ENCODE assay signal across 9 cellular contexts in the genomic region with DNA sequence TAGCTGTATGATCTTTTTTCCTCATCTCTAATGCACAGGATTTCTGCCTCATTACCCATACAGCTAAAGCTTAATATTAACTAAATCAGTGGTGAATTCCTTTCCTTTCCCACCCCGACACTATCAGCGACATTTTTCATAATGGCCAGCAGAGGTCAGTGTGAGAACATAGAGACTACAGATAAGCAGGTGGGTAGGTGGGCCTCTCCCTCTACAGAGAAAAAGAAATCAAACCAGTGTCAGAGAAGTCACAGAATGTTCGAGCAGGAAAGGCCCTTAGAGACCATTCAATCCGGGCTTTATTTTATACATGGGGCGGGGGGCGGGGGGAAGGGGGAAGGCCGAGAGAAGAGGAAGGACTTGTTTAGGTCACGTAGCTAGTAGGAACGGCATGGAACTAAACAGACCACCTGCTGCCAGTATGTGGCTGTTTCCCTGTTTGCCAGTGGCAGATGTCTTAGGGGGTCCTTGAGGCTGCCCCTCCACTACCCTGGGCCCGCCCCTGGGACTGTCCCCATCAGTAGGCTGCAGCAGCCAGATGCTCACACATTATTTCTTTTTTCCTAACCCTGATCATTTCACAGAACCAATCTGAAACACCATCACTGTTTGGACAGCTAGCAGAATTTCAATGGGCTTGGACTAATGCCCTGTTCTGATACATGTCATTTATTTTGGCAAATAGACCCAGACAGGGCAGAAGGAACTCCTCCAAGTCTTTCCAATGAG.
DNase-seq lines count a peak whose midpoint lies in the region; ATAC-seq and TF ChIP-seq lines count a peak whose summit lies in the region.
"Had no signal": no experiment of that assay in that cellular context is flagged by ENCODE, and none has a peak within 500 bp of the region (broad histone marks: within the 10 kb centered on the region; RNA-seq: fewer than 3 reads in every experiment).

No MANE protein-coding gene starts in this region.

- ATAC-seq in GM19328 (IDR thresholded peaks at IDR 0.05; ENCODE audit: unreplicated experiment) (peak; percentile 61), left cardiac atrium (peak; percentile 53 to 63), GM18870 (IDR thresholded peaks at IDR 0.05; ENCODE audit: unreplicated experiment) (no peak)

- peak; percentile 67 for TF ChIP-seq RAD21 in SK-N-SH (IDR thresholded peaks at IDR 0.05; ENCODE audit: low read length)

- H3K9me3 ChIP-seq in SK-N-SH = no peaks in the 10 kb centered on the region
- H3K9me3 ChIP-seq in stomach smooth muscle (ENCODE audit: control insufficient read depth in 2 of 2, low read length in 2 of 2) = no peaks in the 10 kb centered on the region

- H3K27me3 ChIP-seq in SK-N-SH (ENCODE audit: insufficient read depth) = peaks cover 38% of the 10 kb centered on the region; the same call in 1 of the 2 replicates
- peaks cover 0 to 10% of the 10 kb centered on the region in 2 donors for H3K27me3 ChIP-seq in stomach smooth muscle (ENCODE audit: control insufficient read depth in 1 of 2, insufficient read depth in 2 of 2, low read length in 2 of 2)

- H3K4me2 ChIP-seq in SK-N-SH = no peak overlapping the region

- H4K20me1 ChIP-seq in SK-N-SH (ENCODE audit: insufficient read depth) = no peaks in the 10 kb centered on the region

- no peak overlapping the region; a peak in 1 of 4 replicates for H3K4me3 ChIP-seq in SK-N-SH (ENCODE audit: low read depth in 2 of 2, low read length in 1 of 2)
- H3K4me3 ChIP-seq in stomach smooth muscle (ENCODE audit: low read length in 2 of 2) = no peak overlapping the region

- no TSS peak for BruUV-seq in Calu3 (replicated peaks; lab: Mats Ljungman, UMichigan)

- H3K9me2 ChIP-seq in SK-N-SH = no peaks in the 10 kb centered on the region

- DNase-seq in Calu3 = peak; percentile 9
- DNase-seq in Kasumi-1 (lab: John Stamatoyannopoulos, UW) = peak; percentile 25 to 50
- peak; percentile 19 for DNase-seq in SK-N-SH
- DNase-seq in left cardiac atrium = no peak
- DNase-seq in stimulated activated CD4-positive, alpha-beta T cell treated with anti-CD3 and anti-CD28 coated beads, Interleukin-12 subunit alpha, Interleukin-12 subunit beta, amount 100 ng/mL, for 4 hours = no peak

- H3K36me3 ChIP-seq in SK-N-SH (replicated peaks in 1 of 2; ENCODE audit: control insufficient read depth in 1 of 2, insufficient read depth in 2 of 2, low read length in 1 of 2) (no peaks in the 10 kb centered on the region), stomach smooth muscle (ENCODE audit: control insufficient read depth in 2 of 2, insufficient read depth in 2 of 2, low read length in 2 of 2) (no peaks in the 10 kb centered on the region)

- CTCF ChIA-PET in Calu3 (lab: Charles Lee) = interaction anchor here (0.7 to 2.1 kb wide), 8 partner anchors 8 to 313 kb away, joined by 3 to 17 read pairs (median 5); no protein-coding TSS in a partner anchor
- CTCF ChIA-PET in SK-N-SH (lab: Yijun Ruan, JAX) = interaction anchor here (0.6 to 2.5 kb wide), 28 partner anchors 8 to 1253 kb away, joined by 3 to 41 read pairs (median 4); no protein-coding TSS in a partner anchor

- H3K27ac Mint-ChIP-seq in Calu3 (ENCODE audit: unreplicated experiment) = no peak overlapping the region
- H3K27ac Mint-ChIP-seq: T-helper 1 cell treated with Interleukin-12 subunit alpha and Interleukin-12 subunit beta and Interleukin-4 antibody, amounts not matched to agents 30 μg/mL and 1 μg/mL, for 36 hours had no signal

- no peak overlapping the region for H3K4me3 Mint-ChIP-seq in Calu3 (ENCODE audit: low read depth, unreplicated experiment)
- H3K4me3 Mint-ChIP-seq: T-helper 1 cell treated with Interleukin-12 subunit alpha and Interleukin-12 subunit beta and Interleukin-4 antibody, amounts not matched to agents 30 μg/mL and 1 μg/mL, for 36 hours had no signal

- WGBS in SK-N-SH (ENCODE audit: low lambda C conversion rate) = 12% methylated on average over 10 of the region's 10 CpGs

- H3K9me3 Mint-ChIP-seq in Calu3 (ENCODE audit: low read depth, unreplicated experiment) = no peaks in the 10 kb centered on the region
- H3K9me3 Mint-ChIP-seq: T-helper 1 cell treated with Interleukin-12 subunit alpha and Interleukin-12 subunit beta and Interleukin-4 antibody, amounts not matched to agents 30 μg/mL and 1 μg/mL, for 36 hours had no signal

- TF ChIP-seq CTCF in Calu3 (IDR thresholded peaks at IDR 0.05; ENCODE audit: unreplicated experiment) (peak; percentile 43), SK-N-SH (IDR thresholded peaks at IDR 0.05) (peak; percentile 72)

- no peaks in the 10 kb centered on the region for H3K36me3 Mint-ChIP-seq in Calu3 (ENCODE audit: insufficient read depth, unreplicated experiment)

- H3K27ac ChIP-seq in SK-N-SH (ENCODE audit: low read depth in 2 of 2, low read length in 1 of 2) = no peak overlapping the region
- H3K27ac ChIP-seq in stomach smooth muscle (ENCODE audit: low read length) = peak overlapping the region; percentile 41

- no peaks in the 10 kb centered on the region for H3F3A ChIP-seq in SK-N-SH (replicated peaks; ENCODE audit: insufficient read depth)

- no peaks in the 10 kb centered on the region for H3K79me2 ChIP-seq in SK-N-SH (ENCODE audit: insufficient read depth)

- POLR2A ChIA-PET in SK-N-SH (lab: Yijun Ruan, JAX) = no interaction called here

- H3K27me3 Mint-ChIP-seq in Calu3 (ENCODE audit: unreplicated experiment) = no peaks in the 10 kb centered on the region

- no peak overlapping the region for H3K9ac ChIP-seq in SK-N-SH
- H3K9ac ChIP-seq in stomach smooth muscle (ENCODE audit: low read length in 2 of 2) = no peak overlapping the region

- no peak overlapping the region for H2AFZ ChIP-seq in SK-N-SH (ENCODE audit: low read depth)

- H3K4me1 Mint-ChIP-seq in Calu3 (ENCODE audit: low read depth, unreplicated experiment) = no peaks in the 10 kb centered on the region

- H3K4me1 ChIP-seq in SK-N-SH (ENCODE audit: control insufficient read depth in 1 of 2, insufficient read depth in 2 of 2, low read depth in 1 of 2, low read length in 1 of 2) = no peaks in the 10 kb centered on the region
- peaks cover 33% of the 10 kb centered on the region for H3K4me1 ChIP-seq in stomach smooth muscle (ENCODE audit: control insufficient read depth, insufficient read depth, low read length)

- intact Hi-C loops in Calu3 (cut with micrococcal nuclease; ENCODE audit: unreplicated experiment) = loop anchor here (1.0 kb wide), 2 partner anchors 79 to 312 kb away; no protein-coding TSS in a partner anchor
- intact Hi-C loops in left cardiac atrium (cut with DNase I) = loop anchor here in 1 of 2 donors (10.0 kb wide), 1 partner anchor 310 kb away; no protein-coding TSS in a partner anchor

- no peak for TF ChIP-seq EP300 in SK-N-SH (IDR thresholded peaks at IDR 0.05; ENCODE audit: borderline replicate concordance in 1 of 2, low read depth in 1 of 2, low read length in 1 of 2)

TF ChIP-seq in SK-N-SH, 30 proteins besides CTCF, POLR2A, EP300 and RAD21:
- TF ChIP-seq SMC3 (IDR thresholded peaks at IDR 0.05; ENCODE audit: low read depth, low read length) = peak; percentile 44
- TF ChIP-seq, protein P1, sequence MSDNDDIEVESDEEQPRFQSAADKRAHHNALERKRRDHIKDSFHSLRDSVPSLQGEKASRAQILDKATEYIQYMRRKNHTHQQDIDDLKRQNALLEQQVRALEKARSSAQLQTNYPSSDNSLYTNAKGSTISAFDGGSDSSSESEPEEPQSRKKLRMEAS (IDR thresholded peaks at IDR 0.05; ENCODE audit: low read depth) = no peak

Comparison
In these comparisons a context has a peak if more than half of its experiments do, and no peak if none do; other contexts are left out.
1. DNase-seq: peak in Calu3 (single experiment), Kasumi-1 (2 of 2) and SK-N-SH (single experiment); none in left cardiac atrium (single experiment) and stimulated activated CD4-positive, alpha-beta T cell treated with anti-CD3 and anti-CD28 coated beads, Interleukin-12 subunit alpha, Interleukin-12 subunit beta, amount 100 ng/mL, for 4 hours (single experiment).